ENCODE assay signal across 11 cellular contexts in the genomic region with DNA sequence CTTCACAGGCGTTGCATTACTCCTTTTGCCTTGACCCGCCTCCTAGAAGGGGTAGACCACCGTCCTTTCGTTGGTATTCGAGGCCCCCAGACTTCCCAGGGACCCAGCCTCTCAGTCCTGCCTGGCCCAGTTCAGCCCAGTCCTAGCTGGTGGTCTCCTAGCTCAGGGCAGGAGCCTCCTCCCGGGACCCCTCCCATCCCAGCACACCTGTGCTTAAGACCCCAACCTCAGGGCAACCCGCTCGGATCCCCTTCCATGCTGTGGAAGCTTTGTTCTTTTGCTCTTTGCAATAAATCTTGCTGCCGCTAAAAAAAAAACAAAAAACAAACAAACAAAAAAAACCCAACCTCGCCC. TPM values are rescaled to one million over a fixed set of nuclear protein-coding genes. Genes with fewer than 3 reads are reported as not detected.
DNase-seq lines count a peak whose midpoint lies in the region; ATAC-seq and TF ChIP-seq lines count a peak whose summit lies in the region.
"Had no signal": no experiment of that assay in that cellular context is flagged by ENCODE, and none has a peak within 500 bp of the region (broad histone marks: within the 10 kb centered on the region; RNA-seq: fewer than 3 reads in every experiment).

No MANE protein-coding gene starts in this region.

- DNase-seq in activated naive CD4-positive, alpha-beta T cell treated with anti-CD3 and anti-CD28 coated beads, Interleukin-2, amount 10 ng/mL, durations not matched to agents 7 days and 5 days, result no peak
- DNase-seq in activated naive CD4-positive, alpha-beta T cell treated with anti-CD3 and anti-CD28 coated beads, Interleukin-2, amount 50 U/mL, for 72 hours (ENCODE audit: low spot score in 2 of 2), result no peak
- no peak for DNase-seq in ascending aorta (ENCODE audit: low spot score in 2 of 2)
- DNase-seq in mesothelial cell of epicardium (ENCODE audit: low spot score in 2 of 2, unreplicated experiment in 2 of 2), result no peak
- no peak for DNase-seq in tibial nerve (ENCODE audit: low spot score in 2 of 2)
- DNase-seq in GM10266 (ENCODE audit: extremely low spot score), result no peak
- DNase-seq in stimulated activated naive CD4-positive, alpha-beta T cell (lab: John Stamatoyannopoulos, UW), result no peak
- DNase-seq: activated CD4-positive, CD25-positive, alpha-beta regulatory T cell; brain microvascular endothelial cell had no signal

- intact Hi-C loops in ascending aorta (cut with DNase I), result no loop called here

- CTCF ChIA-PET in activated naive CD4-positive, alpha-beta T cell treated with anti-CD3 and anti-CD28 coated beads, Interleukin-2, amount 10 ng/mL, durations not matched to agents 7 days and 5 days (lab: Charles Lee), result no interaction called here

- H3K4me3 ChIP-seq in ascending aorta (peak overlapping the region; percentile 51 to 68), tibial nerve (peak overlapping the region in 3 of 4 donors; percentile 44 to 53 (median 53))

- TF ChIP-seq CTCF in ascending aorta (IDR thresholded peaks at IDR 0.05) (no peak), mesothelial cell of epicardium (IDR thresholded peaks at IDR 0.05; ENCODE audit: unreplicated experiment) (no peak), tibial nerve (IDR thresholded peaks at IDR 0.05) (no peak), GM10266 (IDR thresholded peaks at IDR 0.05; ENCODE audit: control insufficient read depth, insufficient read depth, low read depth, missing control alignments) (no peak)

- H3K27me3 ChIP-seq in ascending aorta, result peaks cover 3% of the 10 kb centered on the region
- H3K27me3 ChIP-seq in tibial nerve, result peaks cover 0 to 55% of the 10 kb centered on the region in 2 donors

- H3K4me1 ChIP-seq in ascending aorta (peaks cover 13 to 23% of the 10 kb centered on the region in 2 donors), tibial nerve (peaks cover 0 to 29% (median 22%) of the 10 kb centered on the region in 4 donors)

- H3K36me3 ChIP-seq in ascending aorta (no peaks in the 10 kb centered on the region), tibial nerve (no peaks in the 10 kb centered on the region)
- H3K36me3 ChIP-seq: brain microvascular endothelial cell had no signal

- H3K4me1 Mint-ChIP-seq in activated naive CD4-positive, alpha-beta T cell treated with anti-CD3 and anti-CD28 coated beads, Interleukin-2, amount 10 ng/mL, durations not matched to agents 7 days and 5 days, result peaks cover 32% of the 10 kb centered on the region
- H3K4me1 Mint-ChIP-seq in mesothelial cell of epicardium, result peaks cover 13% of the 10 kb centered on the region

- no peak for ATAC-seq in activated naive CD4-positive, alpha-beta T cell treated with anti-CD3 and anti-CD28 coated beads, Interleukin-2, amount 50 U/mL, for 72 hours
- no peak for ATAC-seq in HG03159 (IDR thresholded peaks at IDR 0.05; ENCODE audit: unreplicated experiment)

- H3K9me3 Mint-ChIP-seq in activated naive CD4-positive, alpha-beta T cell treated with anti-CD3 and anti-CD28 coated beads, Interleukin-2, amount 10 ng/mL, durations not matched to agents 7 days and 5 days, result no peaks in the 10 kb centered on the region
- H3K9me3 Mint-ChIP-seq in activated naive CD4-positive, alpha-beta T cell treated with anti-CD3 and anti-CD28 coated beads, Interleukin-2, amount 50 U/mL, for 72 hours, result no peaks in the 10 kb centered on the region
- H3K9me3 Mint-ChIP-seq in mesothelial cell of epicardium, result no peaks in the 10 kb centered on the region

- H3K27ac Mint-ChIP-seq in activated naive CD4-positive, alpha-beta T cell treated with anti-CD3 and anti-CD28 coated beads, Interleukin-2, amount 10 ng/mL, durations not matched to agents 7 days and 5 days, result no peak overlapping the region
- H3K27ac Mint-ChIP-seq in activated naive CD4-positive, alpha-beta T cell treated with anti-CD3 and anti-CD28 coated beads, Interleukin-2, amount 50 U/mL, for 72 hours, result no peak overlapping the region
- no peak overlapping the region for H3K27ac Mint-ChIP-seq in mesothelial cell of epicardium

- no peaks in the 10 kb centered on the region for H3K9me3 ChIP-seq in ascending aorta
- H3K9me3 ChIP-seq in tibial nerve, result no peaks in the 10 kb centered on the region

- peak overlapping the region; percentile 49 for H3K4me3 Mint-ChIP-seq in activated naive CD4-positive, alpha-beta T cell treated with anti-CD3 and anti-CD28 coated beads, Interleukin-2, amount 10 ng/mL, durations not matched to agents 7 days and 5 days
- peak overlapping the region; percentile 58 for H3K4me3 Mint-ChIP-seq in mesothelial cell of epicardium

- TF ChIP-seq POLR2A in tibial nerve (IDR thresholded peaks at IDR 0.05), result no peak

- peaks cover 91% of the 10 kb centered on the region for H3K27me3 Mint-ChIP-seq in activated naive CD4-positive, alpha-beta T cell treated with anti-CD3 and anti-CD28 coated beads, Interleukin-2, amount 10 ng/mL, durations not matched to agents 7 days and 5 days
- peaks cover 88% of the 10 kb centered on the region for H3K27me3 Mint-ChIP-seq in mesothelial cell of epicardium (ENCODE audit: low read depth)

- TF ChIP-seq EP300 in tibial nerve (IDR thresholded peaks at IDR 0.05), result no peak

- WGBS in tibial nerve, 2 donors, result 4 to 10% methylated on average over 5 to 10 of the region's 10 CpGs

- H3K27ac ChIP-seq in ascending aorta (no peak overlapping the region), tibial nerve (peak overlapping the region in 1 of 4 donors; percentile 66)
- H3K27ac ChIP-seq: brain microvascular endothelial cell had no signal

- H3K36me3 Mint-ChIP-seq in activated naive CD4-positive, alpha-beta T cell treated with anti-CD3 and anti-CD28 coated beads, Interleukin-2, amount 10 ng/mL, durations not matched to agents 7 days and 5 days, result no peaks in the 10 kb centered on the region
- H3K36me3 Mint-ChIP-seq in activated naive CD4-positive, alpha-beta T cell treated with anti-CD3 and anti-CD28 coated beads, Interleukin-2, amount 50 U/mL, for 72 hours, result no peaks in the 10 kb centered on the region
- H3K36me3 Mint-ChIP-seq in mesothelial cell of epicardium, result no peaks in the 10 kb centered on the region

RNA-seq across cellular contexts. Expression of a gene that starts 0.8 kb away (rescaled TPM):
- not detected for total RNA-seq in activated naive CD4-positive, alpha-beta T cell treated with anti-CD3 and anti-CD28 coated beads, Interleukin-2, amount 50 U/mL, for 72 hours
- not detected for total RNA-seq in ascending aorta
- not detected in 3 replicates for total RNA-seq in mesothelial cell of epicardium
- total RNA-seq in tibial nerve, result 1 to 10 TPM in 1 of 4 donors, not detected in 3; 5.5 TPM
- total RNA-seq: glomerular endothelial cell had no signal

RNA-seq across cellular contexts. Expression of a gene that starts 2.2 kb away (rescaled TPM):
- under 1 TPM; 0.06 to 0.09 TPM for total RNA-seq in activated naive CD4-positive, alpha-beta T cell treated with anti-CD3 and anti-CD28 coated beads, Interleukin-2, amount 50 U/mL, for 72 hours
- total RNA-seq in ascending aorta, result not detected
- 0.04 to 0.14 TPM (median 0.11 TPM) in 3 replicates for total RNA-seq in mesothelial cell of epicardium
- total RNA-seq in tibial nerve, result under 1 TPM in 3 of 4 donors, not detected in 1; under 0.01 to 0.60 (median 0.21) TPM
- total RNA-seq: glomerular endothelial cell had no signal

RNA-seq across cellular contexts. Expression of a gene that starts 13.5 kb away (rescaled TPM):
- total RNA-seq in activated naive CD4-positive, alpha-beta T cell treated with anti-CD3 and anti-CD28 coated beads, Interleukin-2, amount 50 U/mL, for 72 hours, result 10 to 100 TPM in 1 of 2 donors, 1 to 10 TPM in 1; 1.2 to 19.7 TPM
- total RNA-seq in ascending aorta (21.1 TPM), mesothelial cell of epicardium (4.9 to 6.5 TPM (median 5.3 TPM) in 3 replicates), tibial nerve (10 to 100 TPM; 27.8 to 64.5 (median 46.7) TPM)

RNA-seq across cellular contexts. Expression of a gene that starts 36.2 kb away (rescaled TPM):
- total RNA-seq in activated naive CD4-positive, alpha-beta T cell treated with anti-CD3 and anti-CD28 coated beads, Interleukin-2, amount 50 U/mL, for 72 hours, result 100 to 1,000 TPM; 486 to 763 TPM
- total RNA-seq in ascending aorta (166 TPM), mesothelial cell of epicardium (718 to 743 TPM (median 733 TPM) in 3 replicates), tibial nerve (100 to 1,000 TPM in 3 of 4 donors, 10 to 100 TPM in 1; 91.8 to 125 (median 109) TPM)

RNA-seq across cellular contexts. Expression of a gene that starts 43.7 kb away (rescaled TPM):
- 1 to 10 TPM; 1.5 to 5.5 TPM for total RNA-seq in activated naive CD4-positive, alpha-beta T cell treated with anti-CD3 and anti-CD28 coated beads, Interleukin-2, amount 50 U/mL, for 72 hours
- total RNA-seq in ascending aorta, result 19.1 TPM
- total RNA-seq in mesothelial cell of epicardium, result 0.29 TPM in 1 of 3 replicates, not detected in the others
- 10 to 100 TPM; 10.9 to 31.0 (median 27.1) TPM for total RNA-seq in tibial nerve
